Comparison of ENCODE assay signal across 1 cellular context in the genomic region with DNA sequence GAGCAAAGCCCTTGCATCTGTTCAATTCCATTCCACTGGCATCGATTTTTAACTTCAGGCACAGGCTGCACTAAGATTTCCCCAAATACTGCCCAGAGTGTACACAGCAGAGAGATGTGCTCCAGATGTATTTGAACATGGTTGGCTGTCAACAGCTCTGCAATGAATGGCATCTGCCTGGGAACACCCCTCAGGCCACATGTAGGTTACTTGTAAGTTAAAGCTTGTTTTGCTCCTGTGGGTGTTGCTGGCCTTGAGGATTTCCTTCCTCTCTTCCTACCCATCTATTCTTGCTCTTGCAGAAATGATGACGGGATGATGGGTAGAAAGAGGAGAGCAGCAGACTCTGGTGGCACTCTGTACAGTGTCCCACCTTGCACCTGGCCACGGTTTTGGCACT.
A peak's percentile ranks its signal among the peaks of the same experiment; 100 is the strongest.
TF ChIP-seq lines count a peak whose summit lies in the region.

No MANE protein-coding gene starts in this region.

TF ChIP-seq in HepG2, 621 proteins besides CTCF, POLR2A, EP300 and RAD21 (continued from another document):
- TF ChIP-seq ZGPAT (CRISPR knock-in tag; IDR thresholded peaks at IDR 0.05) (no peak), ZNF253 (CRISPR knock-in tag; IDR thresholded peaks at IDR 0.05; ENCODE audit: borderline replicate concordance) (no peak), MED13 (CRISPR knock-in tag; IDR thresholded peaks at IDR 0.05) (no peak), FOXA3 (CRISPR knock-in tag; IDR thresholded peaks at IDR 0.05) (0 out of 2 replicates have a peak, but pooled peaks have one; percentile 12), ZFP90 (CRISPR knock-in tag; IDR thresholded peaks at IDR 0.05; ENCODE audit: borderline replicate concordance) (no peak), SP5 (CRISPR knock-in tag; IDR thresholded peaks at IDR 0.05; ENCODE audit: borderline replicate concordance, low read depth) (no peak)
- TF ChIP-seq, protein P1, sequence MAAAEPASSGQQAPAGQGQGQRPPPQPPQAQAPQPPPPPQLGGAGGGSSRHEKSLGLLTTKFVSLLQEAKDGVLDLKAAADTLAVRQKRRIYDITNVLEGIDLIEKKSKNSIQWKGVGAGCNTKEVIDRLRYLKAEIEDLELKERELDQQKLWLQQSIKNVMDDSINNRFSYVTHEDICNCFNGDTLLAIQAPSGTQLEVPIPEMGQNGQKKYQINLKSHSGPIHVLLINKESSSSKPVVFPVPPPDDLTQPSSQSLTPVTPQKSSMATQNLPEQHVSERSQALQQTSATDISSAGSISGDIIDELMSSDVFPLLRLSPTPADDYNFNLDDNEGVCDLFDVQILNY (CRISPR knock-in tag; conservative IDR thresholded peaks at IDR 0.05), result no peak
